ENCODE assay signal across 8 cellular contexts in the genomic region with DNA sequence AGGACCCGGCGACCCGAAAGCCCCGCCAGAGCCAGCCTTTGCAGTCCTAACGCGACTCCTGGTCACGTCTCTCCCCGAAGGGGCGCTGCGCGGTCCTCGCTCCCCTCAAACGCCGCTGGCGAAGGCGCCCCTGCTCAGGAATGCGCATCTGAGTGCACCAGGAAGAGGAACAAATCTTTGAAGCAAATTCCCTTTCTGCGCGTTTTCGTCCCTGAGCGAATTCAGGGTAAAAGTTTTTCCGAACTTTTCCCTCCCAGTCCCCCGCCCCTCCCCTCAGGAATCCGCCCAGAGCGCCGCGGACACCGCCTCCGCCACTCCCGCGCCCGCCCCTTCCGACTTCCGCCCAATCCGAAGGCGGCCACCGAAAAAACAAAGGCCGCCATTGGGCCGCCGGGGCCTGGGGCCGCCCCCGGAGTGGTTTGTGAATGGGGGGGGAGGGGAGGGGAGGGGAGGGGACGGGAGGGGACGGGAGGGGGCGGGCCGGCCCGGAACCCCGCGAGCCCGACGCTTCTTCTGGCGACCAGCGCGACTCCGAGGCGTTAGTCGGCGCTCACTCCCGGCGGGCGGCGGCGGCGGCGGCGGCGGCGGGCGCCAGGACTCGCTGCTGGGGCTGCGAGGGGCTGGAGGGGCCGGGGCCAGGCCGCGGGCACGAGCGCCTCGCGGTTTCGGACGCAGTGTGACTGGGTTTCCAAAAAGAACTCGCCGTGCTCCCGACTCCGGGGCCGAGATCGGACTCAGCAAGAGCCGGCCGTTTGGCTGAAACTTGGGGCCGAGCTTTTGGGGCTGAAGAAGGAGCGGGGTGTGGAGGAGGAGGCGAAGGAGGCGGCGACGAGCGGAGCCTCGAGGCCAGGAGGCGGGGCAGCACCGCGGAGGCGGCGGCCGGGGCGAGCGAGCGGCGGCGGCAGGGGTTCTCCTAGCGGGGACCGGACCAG. TPM values are rescaled to one million over a fixed set of nuclear protein-coding genes. Genes with fewer than 3 reads are reported as not detected.
DNase-seq lines count a peak whose midpoint lies in the region; ATAC-seq, FAIRE-seq and TF ChIP-seq lines count a peak whose summit lies in the region.

Gene FZD7, plus strand, starts transcription at position 539 of the 932 bp plus-strand sequence. CDS start 793 bp downstream, outside the sequence.

- in situ Hi-C loops in mammary epithelial cell (cut with MboI; ENCODE audit: low sequenced_read_pairs in 2 of 2), result loop anchor here in 1 of 2 donors (10.0 kb wide), 2 partner anchors 179 to 239 kb away; no protein-coding TSS in a partner anchor

- no peak for FAIRE-seq in small intestine (lab: Jason Lieb, UNC)

- CTCF ChIA-PET in mammary epithelial cell (lab: Charles Lee; ENCODE audit: low non-redundant PET), result interaction anchor here (0.6 to 0.7 kb wide), 2 partner anchors 174 to 602 kb away, joined by 5 to 12 read pairs; no protein-coding TSS in a partner anchor

- H3K27ac ChIP-seq in WERI-Rb-1 (peak within 1 kb of the TSS; percentile 88), mammary epithelial cell (ENCODE audit: insufficient read depth, low read depth, low read length) (peak within 1 kb of the TSS; percentile 80), small intestine (ENCODE audit: low read depth in 1 of 2, low read length in 1 of 2) (peak within 1 kb of the TSS; percentile 97 to 99)

- H2AFZ ChIP-seq in mammary epithelial cell (ENCODE audit: low read depth, low read length), result peak within 1 kb of the TSS; percentile 88

- H4K20me1 ChIP-seq in mammary epithelial cell (ENCODE audit: insufficient read depth, low read length), result no peaks in the 10 kb centered on the region

- H3K4me3 ChIP-seq in WERI-Rb-1 (ENCODE audit: low read depth, low read length) (peak within 1 kb of the TSS; percentile 90), mammary epithelial cell (replicated peaks in 1 of 3; ENCODE audit: insufficient read depth in 1 of 3, low read depth in 2 of 3, low read length in 3 of 3) (peak within 1 kb of the TSS; percentile 63 to 79 (median 71)), small intestine (ENCODE audit: low read depth in 1 of 2, low read length in 2 of 2) (peak within 1 kb of the TSS; percentile 61 to 90)

- ATAC-seq in HG02840 (IDR thresholded peaks at IDR 0.05; ENCODE audit: low FRiP score, unreplicated experiment), result peak; percentile 69

- dilution Hi-C loops in mammary epithelial cell (cut with HindIII; ENCODE audit: low sequenced_read_pairs), result no loop called here

- BruUV-seq in mammary epithelial cell (replicated peaks; lab: Mats Ljungman, UMichigan), result no TSS peak

- peak within 1 kb of the TSS; percentile 89 for H3K9ac ChIP-seq in mammary epithelial cell (ENCODE audit: insufficient read depth, low read length)

- H3K4me2 ChIP-seq in mammary epithelial cell (ENCODE audit: insufficient read depth, low read depth, low read length), result peak within 1 kb of the TSS; percentile 96

- H3K27me3 ChIP-seq in WERI-Rb-1 (ENCODE audit: insufficient read depth, low read depth, severe bottlenecking), result no peaks in the 10 kb centered on the region
- no peaks in the 10 kb centered on the region for H3K27me3 ChIP-seq in mammary epithelial cell (ENCODE audit: insufficient read depth, low read length)
- no peaks in the 10 kb centered on the region for H3K27me3 ChIP-seq in small intestine (ENCODE audit: control insufficient read depth in 2 of 2, insufficient read depth in 2 of 2, low read length in 2 of 2)

- peaks cover 32% of the 10 kb centered on the region for H3K4me1 ChIP-seq in mammary epithelial cell (ENCODE audit: insufficient read depth, low read length)
- H3K4me1 ChIP-seq in small intestine (ENCODE audit: control insufficient read depth in 2 of 2, insufficient read depth in 1 of 2, low read depth in 1 of 2, low read length in 1 of 2), result peaks cover 0 to 6% of the 10 kb centered on the region in 2 donors

- WGBS in mammary epithelial cell (ENCODE audit: low coverage, missing lambda C conversion rate), result 0% methylated on average over 6 of the region's 109 CpGs
- 0 to 1% (median 1%) methylated on average over 62 to 109 of the region's 109 CpGs for WGBS in small intestine, 3 donors

- no peaks in the 10 kb centered on the region for H3K9me3 ChIP-seq in WERI-Rb-1 (ENCODE audit: severe bottlenecking)
- no peaks in the 10 kb centered on the region for H3K9me3 ChIP-seq in mammary epithelial cell (replicated peaks; ENCODE audit: insufficient read depth, low read length)
- H3K9me3 ChIP-seq in small intestine (ENCODE audit: control insufficient read depth, low read depth), result no peaks in the 10 kb centered on the region

- intact Hi-C loops in mammary epithelial cell (cut with micrococcal nuclease), result no loop called here

- H3K79me2 ChIP-seq in mammary epithelial cell (ENCODE audit: insufficient read depth, low read length), result peaks cover 45% of the 10 kb centered on the region

- TF ChIP-seq CTCF in WERI-Rb-1 (IDR thresholded peaks at IDR 0.05; ENCODE audit: low read depth, low read length) (peak; percentile 38), mammary epithelial cell (conservative IDR thresholded peaks at IDR 0.05 in 1 of 2, IDR thresholded peaks at IDR 0.05 in 1 of 2; ENCODE audit: extremely low read depth in 1 of 2, insufficient read depth in 1 of 2, low read depth in 1 of 2, low read length in 2 of 2) (peak in 1 of 2 donors; percentile 37)

- H3K36me3 ChIP-seq in WERI-Rb-1 (peaks cover 13% of the 10 kb centered on the region), mammary epithelial cell (ENCODE audit: insufficient read depth, low read length) (no peaks in the 10 kb centered on the region), small intestine (ENCODE audit: control insufficient read depth in 2 of 2, insufficient read depth in 2 of 2, low read length in 2 of 2) (no peaks in the 10 kb centered on the region)

- DNase-seq in NCI-H1436 (lab: John Stamatoyannopoulos, UW) (peak; percentile 77), NCI-H1436 treated with DMSO at 0.1 percent for 48 hours (lab: John Stamatoyannopoulos, UW) (no peak), NCI-H2029 (lab: John Stamatoyannopoulos, UW) (peak; percentile 53), WERI-Rb-1 (peak; percentile 92), mammary epithelial cell (peak; percentile 90), iPS-NIHi7 (ENCODE audit: extremely low spot score) (peak; percentile 92), small intestine (peak; percentile 92)

RNA-seq across cellular contexts. Expression of gene FZD7, which starts in this region (rescaled TPM):
- total RNA-seq in mammary epithelial cell, result 10 to 100 TPM; 21.6 to 66.5 TPM
- polyA plus RNA-seq in mammary epithelial cell, result 13.7 TPM
- 9.8 TPM for polyA minus RNA-seq in mammary epithelial cell
- polyA plus RNA-seq in small intestine, result 10 to 100 TPM in 1 of 3 donors, 1 to 10 TPM in 2; 1.6 to 10.9 (median 1.6) TPM
